Comparison of ENCODE assay signal across 19 cellular contexts in the genomic region with DNA sequence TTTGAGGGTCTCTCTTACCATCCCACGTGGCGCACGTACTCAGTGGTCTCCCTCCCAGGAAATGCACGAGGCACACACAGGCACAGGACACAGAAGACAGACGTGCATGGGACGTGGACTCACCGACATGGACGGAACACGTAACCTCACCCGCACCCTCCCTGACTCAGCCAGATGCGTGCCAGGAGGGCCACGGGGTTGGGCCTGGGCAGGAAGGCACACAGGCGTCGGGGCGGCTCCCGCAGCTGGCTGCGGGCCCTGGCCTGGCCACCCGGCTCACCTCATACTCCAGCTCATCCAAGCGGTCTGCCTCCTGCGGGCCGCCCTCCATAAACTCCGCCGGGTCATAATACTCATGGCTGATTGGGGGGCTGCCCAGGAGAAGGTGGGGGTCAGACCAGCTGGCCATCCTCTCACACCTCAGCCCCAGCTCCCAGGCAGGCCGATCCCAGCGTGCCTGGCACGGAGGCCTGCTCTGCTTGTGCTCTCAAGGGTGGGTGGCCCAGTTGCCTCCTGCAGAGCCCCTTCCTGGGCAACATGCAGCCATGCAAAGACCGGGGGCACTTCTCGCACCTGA.
"Had no signal": no experiment of that assay in that cellular context is flagged by ENCODE, and none has a peak within 500 bp of the region (broad histone marks: within the 10 kb centered on the region; RNA-seq: fewer than 3 reads in every experiment).

No MANE protein-coding gene starts in this region.

- H3K4me3 ChIP-seq: Peyer's patch had no signal

- H3K27ac ChIP-seq: Peyer's patch had no signal

- DNase-seq: activated B cell treated with CpG ODN at 0.5 μM for 24 hours; activated CD4-positive, alpha-beta T cell treated with anti-CD3 and anti-CD28 coated beads for 1 hour; activated CD4-positive, alpha-beta T cell treated with anti-CD3 and anti-CD28 coated beads, Interleukin-2, amount 10 ng/mL, durations not matched to agents 24 days and 14 days; activated CD4-positive, alpha-beta T cell treated with anti-CD3 and anti-CD28 coated beads, Interleukin-2, amount 50 U/mL, for 48 hours; activated CD8-positive, alpha-beta memory T cell treated with anti-CD3 and anti-CD28 coated beads, Interleukin-2, amount 10 ng/mL, durations not matched to agents 7 days and 5 days; activated effector memory CD4-positive, alpha-beta T cell treated with Interleukin-2 at 50 U/mL for 16 hours; activated naive CD4-positive, alpha-beta T cell; activated T-cell treated with anti-CD3 and anti-CD28 coated beads, Interleukin-2, amount 50 U/mL, for 24 hours; aorta; NCI-H1105 treated with DMSO at 0.1 percent for 48 hours; NCI-H1436 treated with DMSO at 0.1 percent for 48 hours; NCI-H187; NCI-H2081; NCI-H510A treated with DMSO at 0.1 percent for 48 hours; NCI-H69; NK-92 treated with Interleukin-12 subunit alpha and Interleukin-12 subunit beta, amount 100 ng/mL, for 24 hours; Peyer's patch; SHP77 treated with DMSO at 0.1 percent for 48 hours; T-helper 9 cell had no signal

- ATAC-seq: activated CD8-positive, alpha-beta memory T cell treated with anti-CD3 and anti-CD28 coated beads, Interleukin-2, amount 10 ng/mL, durations not matched to agents 7 days and 5 days had no signal

- H3K36me3 ChIP-seq: Peyer's patch had no signal

- H3K9me3 ChIP-seq: Peyer's patch had no signal

- H3K4me1 ChIP-seq: Peyer's patch had no signal
